8 cellular contexts compared by ENCODE assay signal in genomic region chr10:89837173-89838001, GRCh38.
DNase-seq lines count a peak whose midpoint lies in the region; ATAC-seq, FAIRE-seq and TF ChIP-seq lines count a peak whose summit lies in the region.

No MANE protein-coding gene starts in this region.

- POLR2A ChIA-PET in CD4-positive, alpha-beta T cell (lab: Charles Lee) = interaction anchor here (0.8 to 1.7 kb wide), 9 partner anchors 10 to 1035 kb away, joined by 3 to 6 read pairs (median 3); partner anchors contain the start of genes IFIT5, KIF20B, LIPA and RPP30
- POLR2A ChIA-PET in activated CD4-positive, alpha-beta memory T cell treated with anti-CD3 and anti-CD28 coated beads for 36 hours (lab: Charles Lee) = interaction anchor here (1.3 kb wide), 1 partner anchor 25 kb away, joined by 4 read pairs; no protein-coding TSS in a partner anchor

- no peak for FAIRE-seq in D721Med (lab: Jason Lieb, UNC)

- H3K27me3 ChIP-seq in CD4-positive, alpha-beta T cell (ENCODE audit: control insufficient read depth, insufficient read depth, low read length) = no peaks in the 10 kb centered on the region
- H3K27me3 ChIP-seq in H7 (ENCODE audit: control insufficient read depth, insufficient read depth, low read length) (no peaks in the 10 kb centered on the region), esophagus (ENCODE audit: control insufficient read depth in 1 of 2, insufficient read depth in 2 of 2, low read length in 2 of 2) (no peaks in the 10 kb centered on the region), ovary (no peaks in the 10 kb centered on the region)

- H3K4me3 ChIP-seq in H7 (ENCODE audit: insufficient read depth, low read depth, low read length) (no peak overlapping the region), esophagus (ENCODE audit: low read depth in 1 of 2, low read length in 2 of 2) (peak overlapping the region; percentile 68 to 79), ovary (peak overlapping the region; percentile 37)

- peak; percentile 8 to 43 (median 14) for DNase-seq in CD4-positive, alpha-beta T cell
- DNase-seq in H7 (peak; percentile 32), ovary (peak; percentile 19 to 50 (median 26)), D721Med (ENCODE audit: insufficient read length, low spot score) (no peak), NK-92 (lab: John Stamatoyannopoulos, UW; ENCODE audit: unreplicated experiment) (no peak)
- DNase-seq in activated CD4-positive, alpha-beta memory T cell treated with anti-CD3 and anti-CD28 coated beads for 36 hours = peak; percentile 50

- no peaks in the 10 kb centered on the region for H3K36me3 ChIP-seq in H7 (replicated peaks; ENCODE audit: control insufficient read depth, insufficient read depth, low read length)
- no peaks in the 10 kb centered on the region for H3K36me3 ChIP-seq in esophagus (ENCODE audit: control insufficient read depth in 2 of 2, insufficient read depth in 2 of 2, low read length in 1 of 2)
- no peaks in the 10 kb centered on the region for H3K36me3 ChIP-seq in ovary

- peak overlapping the region; percentile 3 for H3K27ac ChIP-seq in CD4-positive, alpha-beta T cell (ENCODE audit: low read depth, low read length)
- peak overlapping the region; percentile 4 to 52 for H3K27ac ChIP-seq in esophagus (ENCODE audit: low read depth in 2 of 2, low read length in 1 of 2)
- H3K27ac ChIP-seq in ovary = no peak overlapping the region

- intact Hi-C loops in CD4-positive, alpha-beta T cell (cut with DNase I, micrococcal nuclease) = no loop called here
- intact Hi-C loops in activated CD4-positive, alpha-beta memory T cell treated with anti-CD3 and anti-CD28 coated beads for 36 hours (cut with micrococcal nuclease) = loop anchor here (2.0 kb wide), 1 partner anchor 33 kb away; no protein-coding TSS in a partner anchor
- intact Hi-C loops in ovary (cut with DNase I) = no loop called here

- TF ChIP-seq CTCF in CD4-positive, alpha-beta T cell (IDR thresholded peaks at IDR 0.05) = no peak
- no peak for TF ChIP-seq CTCF in ovary (IDR thresholded peaks at IDR 0.05)
- no peak for TF ChIP-seq CTCF in D721Med (IDR thresholded peaks at IDR 0.05; ENCODE audit: insufficient read depth, missing control alignments)

- H3K27me3 Mint-ChIP-seq in CD4-positive, alpha-beta T cell = no peaks in the 10 kb centered on the region
- H3K27me3 Mint-ChIP-seq in activated CD4-positive, alpha-beta memory T cell treated with anti-CD3 and anti-CD28 coated beads for 36 hours = peaks cover 2% of the 10 kb centered on the region

- H3K9me3 ChIP-seq in CD4-positive, alpha-beta T cell (ENCODE audit: control insufficient read depth, low read length) = no peaks in the 10 kb centered on the region
- no peaks in the 10 kb centered on the region for H3K9me3 ChIP-seq in esophagus (ENCODE audit: control insufficient read depth in 2 of 2, insufficient read depth in 1 of 2, low read depth in 1 of 2, low read length in 1 of 2)
- H3K9me3 ChIP-seq in ovary = no peaks in the 10 kb centered on the region

- peaks cover 0 to 7% of the 10 kb centered on the region in 2 donors for H3K4me1 ChIP-seq in esophagus (ENCODE audit: control insufficient read depth in 2 of 2, insufficient read depth in 2 of 2, low read length in 1 of 2)
- H3K4me1 ChIP-seq in ovary (ENCODE audit: insufficient read depth) = peaks cover 3% of the 10 kb centered on the region

- CTCF ChIA-PET in CD4-positive, alpha-beta T cell (lab: Charles Lee) = no interaction called here
- CTCF ChIA-PET in activated CD4-positive, alpha-beta memory T cell treated with anti-CD3 and anti-CD28 coated beads for 36 hours (lab: Charles Lee) = no interaction called here

- no peaks in the 10 kb centered on the region for H3K9me3 Mint-ChIP-seq in CD4-positive, alpha-beta T cell
- peaks cover 6% of the 10 kb centered on the region for H3K9me3 Mint-ChIP-seq in activated CD4-positive, alpha-beta memory T cell treated with anti-CD3 and anti-CD28 coated beads for 36 hours

- 2 to 4% methylated on average over 54 to 60 of the region's 60 CpGs for WGBS in esophagus, 2 donors
- WGBS in ovary, 3 donors = 1 to 16% (median 2%) methylated on average over 42 to 60 of the region's 60 CpGs

- peak overlapping the region; percentile 43 for H3K27ac Mint-ChIP-seq in CD4-positive, alpha-beta T cell
- no peak overlapping the region for H3K27ac Mint-ChIP-seq in activated CD4-positive, alpha-beta memory T cell treated with anti-CD3 and anti-CD28 coated beads for 36 hours

- no peak for TF ChIP-seq EP300 in ovary (IDR thresholded peaks at IDR 0.05)

- peaks cover 21% of the 10 kb centered on the region for H3K4me1 Mint-ChIP-seq in CD4-positive, alpha-beta T cell (ENCODE audit: low read depth)
- H3K4me1 Mint-ChIP-seq in activated CD4-positive, alpha-beta memory T cell treated with anti-CD3 and anti-CD28 coated beads for 36 hours (ENCODE audit: low read depth) = peaks cover 14% of the 10 kb centered on the region

- H3K36me3 Mint-ChIP-seq in CD4-positive, alpha-beta T cell (ENCODE audit: low read depth) = no peaks in the 10 kb centered on the region
- H3K36me3 Mint-ChIP-seq in activated CD4-positive, alpha-beta memory T cell treated with anti-CD3 and anti-CD28 coated beads for 36 hours = no peaks in the 10 kb centered on the region

- H3K4me3 Mint-ChIP-seq in CD4-positive, alpha-beta T cell = peak overlapping the region; percentile 84
- peak overlapping the region; percentile 66 for H3K4me3 Mint-ChIP-seq in activated CD4-positive, alpha-beta memory T cell treated with anti-CD3 and anti-CD28 coated beads for 36 hours

- peak; percentile 60 for ATAC-seq in CD4-positive, alpha-beta T cell (ENCODE audit: poor library complexity)
- ATAC-seq in HG03097 (IDR thresholded peaks at IDR 0.05; ENCODE audit: low FRiP score, unreplicated experiment) = no peak

- TF ChIP-seq POLR2A in ovary (IDR thresholded peaks at IDR 0.05) = no peak

Comparison
In these comparisons a context has a peak if more than half of its experiments do, and no peak if none do; other contexts are left out.
1. DNase-seq: peak in CD4-positive, alpha-beta T cell (10 of 10), H7 (single experiment), activated CD4-positive, alpha-beta memory T cell treated with anti-CD3 and anti-CD28 coated beads for 36 hours (single experiment) and ovary (5 of 5); none in D721Med (single experiment) and NK-92 (single experiment).
2. H3K27ac ChIP-seq: peak in CD4-positive, alpha-beta T cell (single experiment) and esophagus (2 of 2); none in ovary (0 of 2).